In genomic region chr3:23650371-23651140, GRCh38 we compare ENCODE assay signal across 11 cellular contexts.
DNase-seq lines count a peak whose midpoint lies in the region; ATAC-seq, FAIRE-seq and TF ChIP-seq lines count a peak whose summit lies in the region.
"Had no signal": no experiment of that assay in that cellular context is flagged by ENCODE, and none has a peak within 500 bp of the region (broad histone marks: within the 10 kb centered on the region; RNA-seq: fewer than 3 reads in every experiment).

No MANE protein-coding gene starts in this region.

- H3K4me3 ChIP-seq in OCI-LY1 (ENCODE audit: low read depth, low read length, poor library complexity, severe bottlenecking) (no peak overlapping the region), endothelial cell of umbilical vein (replicated peaks in 1 of 3; ENCODE audit: insufficient read depth in 1 of 3, low read depth in 1 of 3, low read length in 3 of 3) (no peak overlapping the region), small intestine (ENCODE audit: low read depth in 1 of 2, low read length in 2 of 2) (no peak overlapping the region)
- H3K4me3 ChIP-seq: dorsolateral prefrontal cortex had no signal

- H3F3A ChIP-seq in OCI-LY1 (ENCODE audit: insufficient read depth, low read length): no peaks in the 10 kb centered on the region; the same call in 1 of the 2 replicates

- POLR2A ChIA-PET in endothelial cell of umbilical vein (lab: Charles Lee): interaction anchor here (0.7 kb wide), 1 partner anchor 22 kb away, joined by 3 read pairs; no protein-coding TSS in a partner anchor

- FAIRE-seq in endothelial cell of umbilical vein (lab: Jason Lieb, UNC): peak; percentile 64
- FAIRE-seq in small intestine (lab: Jason Lieb, UNC): no peak

- no peak overlapping the region for H3K4me2 ChIP-seq in OCI-LY1 (ENCODE audit: low read length)
- H3K4me2 ChIP-seq in endothelial cell of umbilical vein (ENCODE audit: insufficient read depth, low read length): peak overlapping the region; percentile 6

- H2AFZ ChIP-seq in OCI-LY1 (ENCODE audit: low read length): no peak overlapping the region
- peak overlapping the region; percentile 37 for H2AFZ ChIP-seq in endothelial cell of umbilical vein (ENCODE audit: low read depth, low read length)

- no peaks in the 10 kb centered on the region for H3K9me2 ChIP-seq in OCI-LY1 (ENCODE audit: low read depth, low read length)

- H3K36me3 ChIP-seq in OCI-LY1 (ENCODE audit: insufficient read depth, low read length) (no peaks in the 10 kb centered on the region), endothelial cell of umbilical vein (ENCODE audit: control insufficient read depth in 2 of 2, extremely low read depth in 1 of 2, insufficient read depth in 2 of 2, low read length in 2 of 2) (no peaks in the 10 kb centered on the region), small intestine (ENCODE audit: control insufficient read depth in 2 of 2, insufficient read depth in 2 of 2, low read length in 2 of 2) (no peaks in the 10 kb centered on the region)

- H3K27me3 ChIP-seq in OCI-LY1 (ENCODE audit: insufficient read depth, low read length) (no peaks in the 10 kb centered on the region), endothelial cell of umbilical vein (ENCODE audit: control insufficient read depth in 2 of 2, insufficient read depth in 2 of 2, low read length in 2 of 2) (no peaks in the 10 kb centered on the region), small intestine (ENCODE audit: control insufficient read depth in 2 of 2, insufficient read depth in 2 of 2, low read length in 2 of 2) (no peaks in the 10 kb centered on the region)
- H3K27me3 ChIP-seq: dorsolateral prefrontal cortex had no signal

- H4K20me1 ChIP-seq in OCI-LY1 (ENCODE audit: insufficient read depth, low read length): no peaks in the 10 kb centered on the region
- H4K20me1 ChIP-seq in endothelial cell of umbilical vein (replicated peaks; ENCODE audit: control insufficient read depth, extremely low read depth, insufficient read depth, low read length): no peaks in the 10 kb centered on the region

- H3K9me3 ChIP-seq in OCI-LY1 (ENCODE audit: low read length): peaks cover under 1% of the 10 kb centered on the region; the same call in 1 of the 2 replicates
- no peaks in the 10 kb centered on the region for H3K9me3 ChIP-seq in endothelial cell of umbilical vein (replicated peaks; ENCODE audit: control insufficient read depth, insufficient read depth, low read length)
- H3K9me3 ChIP-seq in small intestine (ENCODE audit: control insufficient read depth, low read depth): no peaks in the 10 kb centered on the region

- DNase-seq in GM04504 (ENCODE audit: low read depth): peak; percentile 53
- DNase-seq in endothelial cell of umbilical vein (ENCODE audit: low read depth, low spot score): peak; percentile 78
- peak; percentile 77 for DNase-seq in renal cortical epithelial cell (ENCODE audit: low read depth)
- DNase-seq in germinal center (ENCODE audit: low spot score): no peak
- no peak for DNase-seq in T-helper 2 cell
- DNase-seq in small intestine: no peak
- DNase-seq: dorsolateral prefrontal cortex, NCI-H1092 had no signal

- ATAC-seq in GM18505 (IDR thresholded peaks at IDR 0.05; ENCODE audit: unreplicated experiment): no peak
- ATAC-seq: left lobe of liver had no signal

- TF ChIP-seq POLR2A in endothelial cell of umbilical vein (IDR thresholded peaks at IDR 0.05; ENCODE audit: low read depth, low read length): no peak
- TF ChIP-seq POLR2A in GM18505 (IDR thresholded peaks at IDR 0.05; ENCODE audit: borderline replicate concordance, extremely low read depth, insufficient read depth, insufficient read length): no peak

- no peaks in the 10 kb centered on the region for H3K9me1 ChIP-seq in endothelial cell of umbilical vein (replicated peaks; ENCODE audit: control insufficient read depth, extremely low read depth, insufficient read depth, low read length)

- H3K9ac ChIP-seq in OCI-LY1 (ENCODE audit: low read length) (no peak overlapping the region), endothelial cell of umbilical vein (replicated peaks; ENCODE audit: extremely low read depth, insufficient read depth, low read length) (no peak overlapping the region)

- no TSS peak for BruUV-seq in endothelial cell of umbilical vein (replicated peaks; lab: Mats Ljungman, UMichigan)

- H3K79me2 ChIP-seq in OCI-LY1 (ENCODE audit: insufficient read depth, low read length) (no peaks in the 10 kb centered on the region), endothelial cell of umbilical vein (ENCODE audit: control insufficient read depth, insufficient read depth, low read length) (no peaks in the 10 kb centered on the region)

- peak overlapping the region; percentile 2 for H3K27ac ChIP-seq in OCI-LY1 (ENCODE audit: low read depth, low read length, poor library complexity, severe bottlenecking)
- H3K27ac ChIP-seq in endothelial cell of umbilical vein (ENCODE audit: insufficient read depth, low read depth, low read length): peak overlapping the region; percentile 24
- no peak overlapping the region for H3K27ac ChIP-seq in small intestine (ENCODE audit: low read depth in 1 of 2, low read length in 1 of 2)
- H3K27ac ChIP-seq: dorsolateral prefrontal cortex had no signal

- CTCF ChIA-PET in endothelial cell of umbilical vein (lab: Charles Lee): interaction anchor here (1.4 to 1.9 kb wide), 2 partner anchors 9 to 14 kb away, joined by 6 to 9 read pairs; no protein-coding TSS in a partner anchor

- H3K4me1 ChIP-seq in OCI-LY1 (ENCODE audit: insufficient read depth, low read length, severe bottlenecking) (peaks cover 33% of the 10 kb centered on the region), endothelial cell of umbilical vein (ENCODE audit: control insufficient read depth, extremely low read depth, insufficient read depth, low read length) (peaks cover 13% of the 10 kb centered on the region), small intestine (ENCODE audit: control insufficient read depth in 2 of 2, insufficient read depth in 1 of 2, low read depth in 1 of 2, low read length in 1 of 2) (peaks cover 5 to 18% of the 10 kb centered on the region in 2 donors)

- TF ChIP-seq CTCF in OCI-LY1 (IDR thresholded peaks at IDR 0.05; ENCODE audit: low read length) (no peak), endothelial cell of umbilical vein (IDR thresholded peaks at IDR 0.05; ENCODE audit: extremely low read depth in 1 of 2, insufficient read depth in 1 of 2, low read depth in 1 of 2, low read length in 2 of 2) (no peak)

- dilution Hi-C loops in endothelial cell of umbilical vein (cut with MboI; ENCODE audit: extremely low pct_ligation_motif_present, low sequenced_read_pairs): no loop called here

- 76 to 87% (median 83%) methylated on average over 5 of the region's 5 CpGs for WGBS in small intestine, 3 donors

- intact Hi-C loops in endothelial cell of umbilical vein (cut with micrococcal nuclease): no loop called here

TF ChIP-seq in endothelial cell of umbilical vein, 7 proteins besides CTCF, POLR2A, EP300 and RAD21:
- TF ChIP-seq POLR2AphosphoS5 (IDR thresholded peaks at IDR 0.05; ENCODE audit: insufficient read depth, low read depth, low read length): no peak
- TF ChIP-seq FOS (IDR thresholded peaks at IDR 0.05; ENCODE audit: borderline replicate concordance, insufficient read depth, low read length): peak; percentile 78
- no peak for TF ChIP-seq MAX (IDR thresholded peaks at IDR 0.05; ENCODE audit: insufficient read depth, insufficient read length)
- TF ChIP-seq GATA2 (IDR thresholded peaks at IDR 0.05; ENCODE audit: insufficient read depth, insufficient read length, low read depth, low read length): peak; percentile 63
- no peak for TF ChIP-seq EZH2 (IDR thresholded peaks at IDR 0.05; ENCODE audit: borderline replicate concordance, low read depth, low read length, severe bottlenecking)
- TF ChIP-seq JUN (IDR thresholded peaks at IDR 0.05; ENCODE audit: borderline replicate concordance, insufficient read depth, insufficient read length, low read depth): peak; percentile 19
- TF ChIP-seq MYC (IDR thresholded peaks at IDR 0.05; ENCODE audit: low read depth, low read length): no peak
TF ChIP-seq in endothelial cell of umbilical vein: peak in this region for 3.

Comparison
In these comparisons a context has a peak if more than half of its experiments do, and no peak if none do; other contexts are left out.
1. DNase-seq: peak in GM04504 (single experiment), endothelial cell of umbilical vein (single experiment) and renal cortical epithelial cell (single experiment); none in germinal center (single experiment), T-helper 2 cell (0 of 5) and small intestine (single experiment).
2. H3K27ac ChIP-seq: peak in OCI-LY1 (single experiment) and endothelial cell of umbilical vein (single experiment); none in small intestine (0 of 2).